30 cellular contexts compared by ENCODE assay signal in genomic region chr5:166091931-166092330, GRCh38.
"Had no signal": no experiment of that assay in that cellular context is flagged by ENCODE, and none has a peak within 500 bp of the region (broad histone marks: within the 10 kb centered on the region; RNA-seq: fewer than 3 reads in every experiment).

No MANE protein-coding gene starts in this region.

- H3K4me3 ChIP-seq: adrenal gland, ascending aorta, body of pancreas, breast epithelium, cardiac muscle cell had no signal

- DNase-seq: activated effector memory CD4-positive, alpha-beta T cell treated with anti-CD3 and anti-CD28 coated beads, Interleukin-2, amount 50 U/mL, for 16 hours; activated effector memory CD4-positive, alpha-beta T cell treated with Interleukin-2 at 50 U/mL for 16 hours; activated gamma-delta T cell; activated gamma-delta T cell treated with Interleukin-2 at 50 U/mL for 16 hours; activated naive CD4-positive, alpha-beta T cell; activated naive CD4-positive, alpha-beta T cell treated with anti-CD3 and anti-CD28 coated beads for 36 hours; activated naive CD4-positive, alpha-beta T cell treated with anti-CD3 and anti-CD28 coated beads, Interleukin-2, amount 10 ng/mL, durations not matched to agents 7 days and 5 days; activated naive CD4-positive, alpha-beta T cell treated with anti-CD3 and anti-CD28 coated beads, Interleukin-2, amount 50 U/mL, for 16 hours; activated naive CD4-positive, alpha-beta T cell treated with Interleukin-2 at 50 U/mL for 16 hours; activated naive CD8-positive, alpha-beta T cell treated with anti-CD3 and anti-CD28 coated beads for 36 hours; activated naive CD8-positive, alpha-beta T cell treated with anti-CD3 and anti-CD28 coated beads, Interleukin-2, amount 10 ng/mL, durations not matched to agents 7 days and 5 days; activated naive CD8-positive, alpha-beta T cell treated with anti-CD3 and anti-CD28 coated beads, Interleukin-2, amount 50 U/mL, for 24 hours; activated T-cell treated with anti-CD3 and anti-CD28 coated beads, Interleukin-2, amount 50 U/mL, for 1 hour; activated T-cell treated with anti-CD3 and anti-CD28 coated beads, Interleukin-2, amount 50 U/mL, for 24 hours; activated T-cell treated with anti-CD3 and anti-CD28 coated beads, Interleukin-2, amount 50 U/mL, for 4 hours; activated T-cell treated with anti-CD3 and anti-CD28 coated beads, Interleukin-2, amount 50 U/mL, for 48 hours; activated T-cell treated with anti-CD3 and anti-CD28 coated beads, Interleukin-2, amount 50 U/mL, for 72 hours; adrenal gland; amniotic stem cell; amygdala; anterior cingulate cortex; aorta; body of pancreas; brain microvascular endothelial cell; caudate nucleus; central memory CD4-positive, alpha-beta T cell; cerebellar nuclear complex had no signal

- H3K9me3 ChIP-seq: adrenal gland, ascending aorta, body of pancreas had no signal

- H3K36me3 ChIP-seq: adrenal gland, ascending aorta, brain microvascular endothelial cell, breast epithelium, cardiac muscle cell had no signal

- H3K27me3 ChIP-seq: adrenal gland, ascending aorta, body of pancreas, brain microvascular endothelial cell, breast epithelium, cardiac muscle cell had no signal

- H3K4me1 ChIP-seq: adrenal gland, ascending aorta, body of pancreas, breast epithelium had no signal

- H3K27ac ChIP-seq: adrenal gland, ascending aorta, body of pancreas, brain microvascular endothelial cell, breast epithelium, cardiac muscle cell had no signal
